Comparison of ENCODE assay signal across 1 cellular context in the genomic region with DNA sequence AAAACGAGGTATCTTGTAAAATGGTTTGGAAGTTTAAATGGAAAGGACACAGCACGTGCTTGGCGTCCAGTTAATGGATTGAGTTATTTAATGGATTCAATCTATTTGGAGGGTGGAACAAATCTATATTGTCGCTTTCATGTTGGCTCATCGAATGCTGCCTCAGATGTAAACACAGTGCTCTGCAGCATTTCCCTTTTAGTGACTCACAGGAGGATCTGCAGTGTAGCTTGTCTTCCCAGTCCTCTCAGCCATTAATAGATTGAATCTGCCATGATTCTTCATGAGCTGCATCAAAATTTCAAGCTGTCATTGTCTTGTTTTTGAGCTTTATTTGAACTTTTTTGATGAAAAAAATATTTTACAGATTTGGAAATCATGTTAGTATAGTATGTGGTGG.
TF ChIP-seq lines count a peak whose summit lies in the region.

No MANE protein-coding gene starts in this region.

TF ChIP-seq in endothelial cell of umbilical vein, 7 proteins besides CTCF, POLR2A, EP300 and RAD21 (continued from another document):
- no peak for TF ChIP-seq MAX (IDR thresholded peaks at IDR 0.05; ENCODE audit: insufficient read depth, insufficient read length)
- no peak for TF ChIP-seq EZH2 (IDR thresholded peaks at IDR 0.05; ENCODE audit: borderline replicate concordance, low read depth, low read length, severe bottlenecking)
- peak; percentile 26 for TF ChIP-seq FOS (IDR thresholded peaks at IDR 0.05; ENCODE audit: borderline replicate concordance, insufficient read depth, low read length)
